In genomic region chr19:43507880-43508279, GRCh38 we compare ENCODE assay signal across 19 cellular contexts. TPM values are rescaled to one million over a fixed set of nuclear protein-coding genes. Genes with fewer than 3 reads are reported as not detected.
DNase-seq lines count a peak whose midpoint lies in the region; TF ChIP-seq lines count a peak whose summit lies in the region.
"Had no signal": no experiment of that assay in that cellular context is flagged by ENCODE, and none has a peak within 500 bp of the region (broad histone marks: within the 10 kb centered on the region; RNA-seq: fewer than 3 reads in every experiment).

No MANE protein-coding gene starts in this region.

- H3K9me3 Mint-ChIP-seq in T-helper 2 cell treated with Interferon-gamma antibody and Interleukin-4, amounts not matched to agents 5 μg/mL and 100 μg/mL, for 36 hours: no peaks in the 10 kb centered on the region
- H3K9me3 Mint-ChIP-seq in Caco-2 (ENCODE audit: unreplicated experiment): no peaks in the 10 kb centered on the region
- H3K9me3 Mint-ChIP-seq in neural progenitor cell: no peaks in the 10 kb centered on the region
- H3K9me3 Mint-ChIP-seq: CD8-positive, alpha-beta memory T cell had no signal

- peaks cover 2% of the 10 kb centered on the region; the same call in 1 of the 2 replicates for H3K36me3 ChIP-seq in Caco-2 (ENCODE audit: control insufficient read depth, insufficient read depth, low read length)
- H3K36me3 ChIP-seq in neural progenitor cell: no peaks in the 10 kb centered on the region
- H3K36me3 ChIP-seq in brain microvascular endothelial cell (replicated peaks): peaks cover 14% of the 10 kb centered on the region

- peaks cover 19% of the 10 kb centered on the region for H3F3A ChIP-seq in neural progenitor cell (ENCODE audit: low read depth)

- H4K20me1 ChIP-seq in neural progenitor cell (ENCODE audit: low read depth): no peaks in the 10 kb centered on the region

- CTCF ChIA-PET in Caco-2 (lab: Charles Lee): interaction anchor here (1.4 kb wide), 1 partner anchor 61 kb away, joined by 7 read pairs; no protein-coding TSS in a partner anchor

- H3K9me3 ChIP-seq in Caco-2 (no peaks in the 10 kb centered on the region), neural progenitor cell (ENCODE audit: low read depth) (no peaks in the 10 kb centered on the region)

- peaks cover 20% of the 10 kb centered on the region for H3K4me1 Mint-ChIP-seq in T-helper 2 cell treated with Interferon-gamma antibody and Interleukin-4, amounts not matched to agents 5 μg/mL and 100 μg/mL, for 36 hours (ENCODE audit: low read depth)
- peaks cover 16% of the 10 kb centered on the region for H3K4me1 Mint-ChIP-seq in Caco-2 (ENCODE audit: low read depth, unreplicated experiment)
- peaks cover 11% of the 10 kb centered on the region for H3K4me1 Mint-ChIP-seq in neural progenitor cell

- H3K9ac ChIP-seq in neural progenitor cell: no peak overlapping the region

- no peak for DNase-seq in T-helper 2 cell treated with Interferon-gamma antibody and Interleukin-4, amounts not matched to agents 5 μg/mL and 100 μg/mL, for 36 hours (ENCODE audit: low spot score)
- DNase-seq in T-helper 2 cell: no peak
- peak; percentile 23 to 61 for DNase-seq in Caco-2
- peak; percentile 44 for DNase-seq in cerebellar cortex (ENCODE audit: low spot score)
- no peak for DNase-seq in neural progenitor cell (ENCODE audit: low spot score)
- no peak for DNase-seq in brain microvascular endothelial cell
- no peak for DNase-seq in LoVo (ENCODE audit: low spot score)
- no peak for DNase-seq in NCI-H146 treated with DMSO at 0.1 percent for 48 hours (lab: John Stamatoyannopoulos, UW; ENCODE audit: unreplicated experiment)
- DNase-seq: CD8-positive, alpha-beta memory T cell; Kasumi-1; NCI-H1105 treated with DMSO at 0.1 percent for 48 hours; NCI-H187; NCI-H69; NK-92 treated with Interleukin-12 subunit alpha and Interleukin-12 subunit beta, amount 100 ng/mL, for 24 hours; RPMI8226; SIG-M5 had no signal

- no peak overlapping the region for H2AFZ ChIP-seq in neural progenitor cell (replicated peaks)

- TF ChIP-seq CTCF in Caco-2 (IDR thresholded peaks at IDR 0.05; ENCODE audit: insufficient read depth in 1 of 2, low read depth in 1 of 2, low read length in 1 of 2, severe bottlenecking in 1 of 2, unreplicated experiment in 1 of 2) (no peak), neural progenitor cell (IDR thresholded peaks at IDR 0.05) (no peak), brain microvascular endothelial cell (IDR thresholded peaks at IDR 0.05; ENCODE audit: low read depth, low read length, missing control alignments) (no peak)

- no peak overlapping the region for H3K4me2 ChIP-seq in neural progenitor cell

- H3K27me3 ChIP-seq in Caco-2 (replicated peaks; ENCODE audit: control insufficient read depth, insufficient read depth, low read length) (no peaks in the 10 kb centered on the region), neural progenitor cell (peaks cover 9% of the 10 kb centered on the region), brain microvascular endothelial cell (replicated peaks) (no peaks in the 10 kb centered on the region)

- peak overlapping the region; percentile 62 for H3K27ac Mint-ChIP-seq in T-helper 2 cell treated with Interferon-gamma antibody and Interleukin-4, amounts not matched to agents 5 μg/mL and 100 μg/mL, for 36 hours
- H3K27ac Mint-ChIP-seq in Caco-2 (ENCODE audit: unreplicated experiment) (no peak overlapping the region), neural progenitor cell (peak overlapping the region; percentile 63)
- H3K27ac Mint-ChIP-seq: B cell had no signal

- in situ Hi-C loops in brain microvascular endothelial cell (cut with HindIII; ENCODE audit: low pct_ligation_motif_present, low sequenced_read_pairs): no loop called here

- intact Hi-C loops in Caco-2 (cut with micrococcal nuclease; ENCODE audit: unreplicated experiment): no loop called here

- H3K4me1 ChIP-seq in Caco-2: peaks cover 8% of the 10 kb centered on the region; the same call in 1 of the 2 replicates
- H3K4me1 ChIP-seq in neural progenitor cell: peaks cover 5% of the 10 kb centered on the region

- no peaks in the 10 kb centered on the region for H3K27me3 Mint-ChIP-seq in T-helper 2 cell treated with Interferon-gamma antibody and Interleukin-4, amounts not matched to agents 5 μg/mL and 100 μg/mL, for 36 hours (ENCODE audit: low read depth)
- H3K27me3 Mint-ChIP-seq in Caco-2 (ENCODE audit: insufficient read depth, unreplicated experiment) (no peaks in the 10 kb centered on the region), neural progenitor cell (ENCODE audit: insufficient read depth, low read depth) (peaks cover 8% of the 10 kb centered on the region)
- H3K27me3 Mint-ChIP-seq: B cell; CD8-positive, alpha-beta memory T cell had no signal

- H3K36me3 Mint-ChIP-seq in T-helper 2 cell treated with Interferon-gamma antibody and Interleukin-4, amounts not matched to agents 5 μg/mL and 100 μg/mL, for 36 hours (ENCODE audit: low read depth): peaks cover 40% of the 10 kb centered on the region
- H3K36me3 Mint-ChIP-seq in Caco-2 (ENCODE audit: insufficient read depth, unreplicated experiment) (peaks cover 46% of the 10 kb centered on the region), neural progenitor cell (peaks cover 26% of the 10 kb centered on the region)

- no TSS peak for BruUV-seq in Caco-2 (replicated peaks; lab: Mats Ljungman, UMichigan)

- H3K27ac ChIP-seq in neural progenitor cell: no peak overlapping the region
- no peak overlapping the region for H3K27ac ChIP-seq in brain microvascular endothelial cell
- H3K27ac ChIP-seq: 22Rv1 had no signal

- no peak overlapping the region for H3K4me3 ChIP-seq in Caco-2 (ENCODE audit: low read depth, low read length)
- no peak overlapping the region for H3K4me3 ChIP-seq in neural progenitor cell
- H3K4me3 ChIP-seq in brain microvascular endothelial cell (ENCODE audit: low read depth, low read length): no peak overlapping the region

- no peak overlapping the region for H3K4me3 Mint-ChIP-seq in T-helper 2 cell treated with Interferon-gamma antibody and Interleukin-4, amounts not matched to agents 5 μg/mL and 100 μg/mL, for 36 hours
- no peak overlapping the region for H3K4me3 Mint-ChIP-seq in Caco-2 (ENCODE audit: unreplicated experiment)
- no peak overlapping the region for H3K4me3 Mint-ChIP-seq in neural progenitor cell
- H3K4me3 Mint-ChIP-seq: B cell; CD8-positive, alpha-beta memory T cell had no signal

- no peaks in the 10 kb centered on the region for H3K79me2 ChIP-seq in neural progenitor cell (ENCODE audit: low read depth)

- POLR2A ChIA-PET in Caco-2 (lab: Charles Lee): no interaction called here

RNA-seq across cellular contexts. Expression of gene PHLDB3, which starts 3.3 kb away (rescaled TPM):
- total RNA-seq in Caco-2 (2022) (33.1 and 35.7 TPM in 2 replicates), neural progenitor cell (ENCODE audit: low replicate concordance) (3.4 and 21.9 TPM in 2 replicates)

RNA-seq across cellular contexts. Expression of gene ETHE1, which starts 19.1 kb away (rescaled TPM):
- total RNA-seq in Caco-2 (2022) (39.6 and 42.5 TPM in 2 replicates), neural progenitor cell (ENCODE audit: low replicate concordance) (13.6 and 27.8 TPM in 2 replicates)

RNA-seq across cellular contexts. Expression of gene ZNF575, which starts 25.1 kb away (rescaled TPM):
- 1.00 and 1.2 TPM in 2 replicates for total RNA-seq in Caco-2 (2022)
- not detected in 2 replicates for total RNA-seq in neural progenitor cell (ENCODE audit: low replicate concordance)

RNA-seq across cellular contexts. Expression of gene LYPD3, which starts 42.5 kb away (rescaled TPM):
- total RNA-seq in Caco-2 (2022) (1.3 and 2.2 TPM in 2 replicates), neural progenitor cell (ENCODE audit: low replicate concordance) (0.24 and 0.37 TPM in 2 replicates)
- total RNA-seq: OCI-LY7 had no signal

Comparison
In these comparisons a context has a peak if more than half of its experiments do, and no peak if none do; other contexts are left out.
1. DNase-seq: peak in Caco-2 (2 of 2) and cerebellar cortex (single experiment); none in T-helper 2 cell treated with Interferon-gamma antibody and Interleukin-4, amounts not matched to agents 5 μg/mL and 100 μg/mL, for 36 hours (single experiment), T-helper 2 cell (0 of 5), neural progenitor cell (single experiment), brain microvascular endothelial cell (single experiment), LoVo (single experiment) and NCI-H146 treated with DMSO at 0.1 percent for 48 hours (single experiment).